Comparison of ENCODE assay signal across 19 cellular contexts in the genomic region with DNA sequence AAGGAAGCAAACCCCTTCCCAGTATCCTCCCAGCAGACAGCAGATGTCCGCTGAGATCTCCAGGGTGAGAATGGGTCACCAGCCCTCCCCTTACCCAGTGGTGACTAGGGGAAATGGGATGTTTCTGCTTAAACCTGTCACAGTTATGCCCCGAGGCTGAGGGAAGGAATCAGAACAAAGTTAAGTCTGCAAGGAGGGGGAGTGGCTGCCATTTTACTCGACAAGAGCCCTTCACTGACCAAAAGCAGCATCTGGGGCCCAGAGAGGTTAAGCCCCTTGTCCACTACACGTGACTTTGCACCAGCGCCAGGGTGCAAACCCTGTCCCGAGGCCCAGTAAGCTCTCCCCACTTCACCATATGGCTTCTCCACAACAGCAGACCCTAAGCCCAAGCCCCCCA. TPM values are rescaled to one million over a fixed set of nuclear protein-coding genes. Genes with fewer than 3 reads are reported as not detected.
DNase-seq lines count a peak whose midpoint lies in the region; ATAC-seq and TF ChIP-seq lines count a peak whose summit lies in the region.
"Had no signal": no experiment of that assay in that cellular context is flagged by ENCODE, and none has a peak within 500 bp of the region (broad histone marks: within the 10 kb centered on the region; RNA-seq: fewer than 3 reads in every experiment).

No MANE protein-coding gene starts in this region.

- H3K27ac ChIP-seq in C4-2B, result peak overlapping the region; percentile 57
- H3K27ac ChIP-seq in HCT116 (ENCODE audit: low read depth, low read length), result no peak overlapping the region
- H3K27ac ChIP-seq in coronary artery, result peak overlapping the region; percentile 66 to 78
- H3K27ac ChIP-seq in rectal smooth muscle tissue (ENCODE audit: low read depth, low read length), result peak overlapping the region; percentile 85
- H3K27ac ChIP-seq: SK-N-MC had no signal

- CTCF ChIA-PET in HCT116 (lab: Charles Lee), result no interaction called here

- no peak for ATAC-seq in HCT116
- ATAC-seq: effector memory CD8-positive, alpha-beta T cell; GM12878; stimulated activated naive CD8-positive, alpha-beta T cell treated with anti-CD3 and anti-CD28 coated beads, Interleukin-15, Interleukin-2, amounts not matched to agents 100 U/mL and 50 U/mL, for 24 hours had no signal

- peaks cover 7% of the 10 kb centered on the region for H3K9me3 Mint-ChIP-seq in glutamatergic neuron (ENCODE audit: unreplicated experiment)
- H3K9me3 Mint-ChIP-seq: effector memory CD8-positive, alpha-beta T cell; HFFc6 had no signal

- H3K27me3 ChIP-seq in HCT116 (ENCODE audit: insufficient read depth, low read length) (no peaks in the 10 kb centered on the region), rectal smooth muscle tissue (ENCODE audit: control insufficient read depth, insufficient read depth, low read length) (no peaks in the 10 kb centered on the region)

- no peak overlapping the region for H3K4me3 Mint-ChIP-seq in glutamatergic neuron (ENCODE audit: unreplicated experiment)
- H3K4me3 Mint-ChIP-seq: effector memory CD8-positive, alpha-beta T cell had no signal

- TF ChIP-seq RAD21 in HCT116 (IDR thresholded peaks at IDR 0.05; ENCODE audit: low read depth), result no peak

- RAD21 ChIA-PET in HCT116 (lab: Charles Lee; ENCODE audit: low non-redundant PET in 1 of 2, low total read pairs in 2 of 2, uncharacterized antibody in 2 of 2, unreplicated experiment in 2 of 2), result no interaction called here

- BruUV-seq in HCT116 (replicated peaks; lab: Mats Ljungman, UMichigan), result no TSS peak

- intact Hi-C loops in HCT116 (cut with micrococcal nuclease), result loop anchor here (5.0 kb wide), 1 partner anchor 458 kb away; no protein-coding TSS in a partner anchor

- H3K9me3 ChIP-seq in HCT116 (ENCODE audit: control insufficient read depth in 1 of 2, insufficient read depth in 1 of 2, low read depth in 1 of 2, low read length in 2 of 2), result no peaks in the 10 kb centered on the region

- no peaks in the 10 kb centered on the region for H3K36me3 Mint-ChIP-seq in glutamatergic neuron (ENCODE audit: unreplicated experiment)

- H2AFZ ChIP-seq in HCT116 (ENCODE audit: low read depth, low read length, poor library complexity, severe bottlenecking), result no peak overlapping the region

- H3K9ac ChIP-seq in HCT116 (ENCODE audit: low read length), result no peak overlapping the region
- no peak overlapping the region for H3K9ac ChIP-seq in rectal smooth muscle tissue (ENCODE audit: low read length)

- no peaks in the 10 kb centered on the region for H3K9me2 ChIP-seq in HCT116 (ENCODE audit: insufficient read depth)

- peaks cover 37 to 65% of the 10 kb centered on the region in 2 experiments for H3K4me1 ChIP-seq in HCT116 (ENCODE audit: control insufficient read depth in 1 of 2, insufficient read depth in 2 of 2, low read length in 2 of 2)
- H3K4me1 ChIP-seq in rectal smooth muscle tissue (ENCODE audit: control insufficient read depth, insufficient read depth, low read length), result peaks cover 13% of the 10 kb centered on the region

- no peaks in the 10 kb centered on the region for H3K36me3 ChIP-seq in HCT116 (ENCODE audit: control insufficient read depth in 1 of 2, insufficient read depth in 2 of 2, low read length in 2 of 2)
- no peaks in the 10 kb centered on the region for H3K36me3 ChIP-seq in rectal smooth muscle tissue (ENCODE audit: control insufficient read depth, insufficient read depth, low read length)

- H4K20me1 ChIP-seq in HCT116 (ENCODE audit: insufficient read depth), result no peaks in the 10 kb centered on the region

- DNase-seq in HCT116 (ENCODE audit: low read depth, low spot score) (no peak), coronary artery (ENCODE audit: low spot score) (no peak), kidney tubule cell (ENCODE audit: low spot score) (no peak), RPMI8226 (no peak), glutamatergic neuron (no peak)
- DNase-seq in activated naive CD4-positive, alpha-beta T cell treated with Interleukin-2 at 50 U/mL for 16 hours, result no peak
- DNase-seq: activated CD4-positive, alpha-beta T cell treated with anti-CD3 and anti-CD28 coated beads for 48 hours; activated gamma-delta T cell treated with Interleukin-2 at 50 U/mL for 16 hours; effector memory CD8-positive, alpha-beta T cell; KG1; NCI-H2107; NCI-H510A treated with DMSO at 0.1 percent for 48 hours; retina; stimulated activated naive CD8-positive, alpha-beta T cell treated with anti-CD3 and anti-CD28 coated beads, Interleukin-15, Interleukin-2, amounts not matched to agents 100 U/mL and 50 U/mL, for 24 hours had no signal

- no peak for TF ChIP-seq CTCF in C4-2B (conservative IDR thresholded peaks at IDR 0.05)
- TF ChIP-seq CTCF in HCT116 (IDR thresholded peaks at IDR 0.05 in 2 of 3, conservative IDR thresholded peaks at IDR 0.05 in 1 of 3; ENCODE audit: borderline replicate concordance in 1 of 3, insufficient read depth in 1 of 3, low read depth in 2 of 3, low read length in 2 of 3), result no peak
- no peak for TF ChIP-seq CTCF in coronary artery (IDR thresholded peaks at IDR 0.05)
- TF ChIP-seq CTCF in glutamatergic neuron (IDR thresholded peaks at IDR 0.05; ENCODE audit: partially characterized antibody, unreplicated experiment), result no peak

- POLR2A ChIA-PET in HCT116 (lab: Charles Lee), result no interaction called here

- peaks cover 6% of the 10 kb centered on the region for H3K27me3 Mint-ChIP-seq in glutamatergic neuron (ENCODE audit: unreplicated experiment)
- H3K27me3 Mint-ChIP-seq: effector memory CD8-positive, alpha-beta T cell had no signal

- H3K4me2 ChIP-seq in HCT116 (ENCODE audit: low read length), result peak overlapping the region; percentile 42

- no peak for TF ChIP-seq POLR2A in HCT116 (IDR thresholded peaks at IDR 0.05; ENCODE audit: borderline replicate concordance, extremely low read depth, insufficient read depth, insufficient read length)

- no peaks in the 10 kb centered on the region for H3K79me2 ChIP-seq in HCT116 (ENCODE audit: insufficient read depth, low read length)

- H3K27ac Mint-ChIP-seq in glutamatergic neuron (ENCODE audit: unreplicated experiment), result no peak overlapping the region
- H3K27ac Mint-ChIP-seq: effector memory CD8-positive, alpha-beta T cell; HFFc6 had no signal

- H3K4me3 ChIP-seq in HCT116 (replicated peaks in 1 of 2; ENCODE audit: low read depth in 1 of 2, low read length in 2 of 2) (no peak overlapping the region), coronary artery (no peak overlapping the region), rectal smooth muscle tissue (ENCODE audit: low read length) (no peak overlapping the region)
- H3K4me3 ChIP-seq: GM12878, SK-N-MC had no signal

- peaks cover 24% of the 10 kb centered on the region for H3K4me1 Mint-ChIP-seq in glutamatergic neuron (ENCODE audit: low read depth, unreplicated experiment)

TF ChIP-seq in HCT116, 20 proteins besides CTCF, POLR2A, EP300 and RAD21:
- TF ChIP-seq EGR1 (IDR thresholded peaks at IDR 0.05; ENCODE audit: low read depth) (no peak), YY1 (IDR thresholded peaks at IDR 0.05; ENCODE audit: extremely low read depth, insufficient replicate concordance, low read depth, low read length) (no peak), SRF (IDR thresholded peaks at IDR 0.05; ENCODE audit: low read depth) (no peak), EZH2phosphoT487 (IDR thresholded peaks at IDR 0.05; ENCODE audit: borderline replicate concordance) (no peak), TCF7L2 (IDR thresholded peaks at IDR 0.05; ENCODE audit: borderline replicate concordance, extremely low read depth, insufficient read depth, insufficient read length) (no peak), ELF1 (IDR thresholded peaks at IDR 0.05; ENCODE audit: borderline replicate concordance, low read depth) (no peak), JUND (IDR thresholded peaks at IDR 0.05) (no peak), ZFX (IDR thresholded peaks at IDR 0.05) (no peak), ZNF274 (IDR thresholded peaks at IDR 0.05; ENCODE audit: low read depth, low read length) (no peak), FOSL1 (IDR thresholded peaks at IDR 0.05; ENCODE audit: low read depth) (no peak)
- TF ChIP-seq, protein P1, sequence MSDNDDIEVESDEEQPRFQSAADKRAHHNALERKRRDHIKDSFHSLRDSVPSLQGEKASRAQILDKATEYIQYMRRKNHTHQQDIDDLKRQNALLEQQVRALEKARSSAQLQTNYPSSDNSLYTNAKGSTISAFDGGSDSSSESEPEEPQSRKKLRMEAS (IDR thresholded peaks at IDR 0.05), result no peak

RNA-seq across cellular contexts. Expression of gene NANOS1, which starts 4.6 kb away (rescaled TPM):
- total RNA-seq in HCT116 (2021; ENCODE audit: unreplicated experiment) (1.5 TPM), glutamatergic neuron (ENCODE audit: unreplicated experiment) (34.0 TPM)
- polyA plus RNA-seq in HCT116 (2012), result 0.22 and 0.43 TPM in 2 replicates

RNA-seq across cellular contexts. Expression of gene EIF3A, which starts 55.7 kb away (rescaled TPM):
- 271 TPM for total RNA-seq in HCT116 (2021; ENCODE audit: unreplicated experiment)
- 137 and 168 TPM in 2 replicates for polyA plus RNA-seq in HCT116 (2012)
- 110 TPM for total RNA-seq in glutamatergic neuron (ENCODE audit: unreplicated experiment)

Comparison
In these comparisons a context has a peak if more than half of its experiments do, and no peak if none do; other contexts are left out.
1. RNA of gene NANOS1, which starts 4.6 kb away (total RNA-seq): 34.0 TPM in glutamatergic neuron (single experiment); 1.5 TPM in HCT116 (single experiment); every median in the first group is over 10 times any median in the second.